ENCODE assay signal across 18 cellular contexts in genomic region chr22:38798496-38798895, GRCh38. TPM values are rescaled to one million over a fixed set of nuclear protein-coding genes. Genes with fewer than 3 reads are reported as not detected.
DNase-seq lines count a peak whose midpoint lies in the region; ATAC-seq, FAIRE-seq and TF ChIP-seq lines count a peak whose summit lies in the region.
"Had no signal": no experiment of that assay in that cellular context is flagged by ENCODE, and none has a peak within 500 bp of the region (broad histone marks: within the 10 kb centered on the region; RNA-seq: fewer than 3 reads in every experiment).

No MANE protein-coding gene starts in this region.

- no peak overlapping the region; the same call in 1 of the 2 replicates for H2BK20ac ChIP-seq in H1 (ENCODE audit: low read length)

- H3K4me3 Mint-ChIP-seq in CD4-positive, alpha-beta T cell = peak overlapping the region; percentile 43
- H3K4me3 Mint-ChIP-seq: CD8-positive, alpha-beta T cell had no signal

- no peak for TF ChIP-seq POLR2A in H1 (IDR thresholded peaks at IDR 0.05; ENCODE audit: control extremely low read depth in 1 of 2, low read depth in 2 of 2, low read length in 2 of 2)

- no peaks in the 10 kb centered on the region for H3K79me2 ChIP-seq in H1 (ENCODE audit: control insufficient read depth in 1 of 2, insufficient read depth in 2 of 2, low read length in 2 of 2)
- peaks cover 2% of the 10 kb centered on the region for H3K79me2 ChIP-seq in trophoblast cell (ENCODE audit: control insufficient read depth, insufficient read depth, low read length, poor library complexity)

- H2AFZ ChIP-seq in H1 (ENCODE audit: low read length) (no peak overlapping the region), trophoblast cell (ENCODE audit: insufficient read depth, low read length, poor library complexity) (no peak overlapping the region)

- no peak for TF ChIP-seq EP300 in H1 (IDR thresholded peaks at IDR 0.05; ENCODE audit: borderline replicate concordance in 1 of 2, low read depth in 2 of 2, low read length in 2 of 2)

- H2BK5ac ChIP-seq in H1 (ENCODE audit: low read depth, low read length) = no peak overlapping the region
- H2BK5ac ChIP-seq in trophoblast cell (ENCODE audit: low read depth, low read length, poor library complexity) = no peak overlapping the region

- TF ChIP-seq CTCF in CD4-positive, alpha-beta T cell (IDR thresholded peaks at IDR 0.05) = no peak
- TF ChIP-seq CTCF in HEK293 (tag by site-specific recombination; IDR thresholded peaks at IDR 0.05) = no peak
- TF ChIP-seq CTCF in H1 (IDR thresholded peaks at IDR 0.05; ENCODE audit: control extremely low read depth in 1 of 3, insufficient read depth in 1 of 3, low read depth in 1 of 3, low read length in 3 of 3) = no peak

- CTCF ChIA-PET in CD4-positive, alpha-beta T cell (lab: Charles Lee) = interaction anchor here (1.0 kb wide), 1 partner anchor 10 kb away, joined by 3 read pairs; no protein-coding TSS in a partner anchor
- CTCF ChIA-PET in HEK293 (lab: Yijun Ruan, JAX) = no interaction called here
- CTCF ChIA-PET in H1 (lab: Charles Lee; ENCODE audit: partially characterized antibody) = interaction anchor here (0.6 to 1.6 kb wide), 5 partner anchors 29 to 66 kb away, joined by 3 to 4 read pairs (median 3); no protein-coding TSS in a partner anchor

- POLR2A ChIA-PET in CD4-positive, alpha-beta T cell (lab: Charles Lee) = interaction anchor here (0.6 to 1.8 kb wide), 7 partner anchors 42 to 74 kb away, joined by 3 to 8 read pairs (median 4); partner anchors contain the start of genes CBX6, NPTXR and SUN2
- POLR2A ChIA-PET in HEK293 (lab: Yijun Ruan, JAX) (interaction anchor here (1.0 kb wide), 1 partner anchor 9 kb away, joined by 3 read pairs; no protein-coding TSS in a partner anchor), H1 (lab: Charles Lee; ENCODE audit: partially characterized antibody) (no interaction called here)

- peak overlapping the region; percentile 50 for H3K27ac Mint-ChIP-seq in CD4-positive, alpha-beta T cell
- H3K27ac Mint-ChIP-seq: CD8-positive, alpha-beta T cell had no signal

- no peak overlapping the region for H2BK15ac ChIP-seq in H1 (ENCODE audit: low read length)

- peaks cover 4% of the 10 kb centered on the region for H3K27me3 Mint-ChIP-seq in CD4-positive, alpha-beta T cell

- 85% methylated on average over 5 of the region's 5 CpGs; no CpG with 5 or more reads in 1 of the 2 experiments for WGBS in H1 (ENCODE audit: extremely low coverage in 1 of 2, insufficient coverage in 1 of 2, insufficient read length in 1 of 2, insufficient replicate concordance in 2 of 2, low coverage in 1 of 2, low lambda C conversion rate in 2 of 2, missing lambda C conversion rate in 1 of 2), 2 experiments
- WGBS in trophoblast cell (ENCODE audit: extremely low coverage, insufficient coverage, insufficient read length) = no CpG with 5 or more reads among the region's 5 CpGs

- no peak overlapping the region for H3K27ac ChIP-seq in CD4-positive, alpha-beta T cell (ENCODE audit: low read depth, low read length)
- H3K27ac ChIP-seq in HEK293 (ENCODE audit: extremely low read depth, low read depth, low read length) = no peak overlapping the region
- H3K27ac ChIP-seq in H1 (ENCODE audit: low read depth, low read length) = no peak overlapping the region
- no peak overlapping the region for H3K27ac ChIP-seq in trophoblast cell (ENCODE audit: low read depth, low read length)

- H3K23ac ChIP-seq in H1 (ENCODE audit: insufficient read length) = no peak overlapping the region
- no peak overlapping the region for H3K23ac ChIP-seq in trophoblast cell (ENCODE audit: low read length)

- H4K91ac ChIP-seq in H1 (replicated peaks; ENCODE audit: insufficient read length, low read length) (no peak overlapping the region), trophoblast cell (ENCODE audit: low read depth, low read length) (no peak overlapping the region)

- ATAC-seq in CD4-positive, alpha-beta T cell (ENCODE audit: poor library complexity) = no peak
- ATAC-seq in HG02840 (IDR thresholded peaks at IDR 0.05; ENCODE audit: low FRiP score, unreplicated experiment) = no peak
- ATAC-seq in HG03457 (IDR thresholded peaks at IDR 0.05; ENCODE audit: unreplicated experiment) = no peak
- ATAC-seq: CD8-positive, alpha-beta T cell had no signal

- peaks cover 45% of the 10 kb centered on the region for H3K4me1 Mint-ChIP-seq in CD4-positive, alpha-beta T cell (ENCODE audit: low read depth)

- peaks cover 7% of the 10 kb centered on the region for H3K27me3 ChIP-seq in CD4-positive, alpha-beta T cell (ENCODE audit: control insufficient read depth, insufficient read depth, low read length)
- H3K27me3 ChIP-seq in H1 (replicated peaks in 1 of 4; ENCODE audit: control insufficient read depth in 3 of 4, extremely low read depth in 1 of 4, insufficient read depth in 3 of 4, low read length in 3 of 4) (peaks cover 0 to 12% (median 5%) of the 10 kb centered on the region in 4 experiments; a peak in 4 of 7 replicates), trophoblast cell (ENCODE audit: insufficient read depth, low read length) (peaks cover 2% of the 10 kb centered on the region)

- H3K4me3 ChIP-seq in HEK293 (ENCODE audit: low read depth, low read length) (no peak overlapping the region), H1 (ENCODE audit: extremely low read depth in 1 of 4, insufficient read depth in 2 of 4, low read depth in 3 of 4, low read length in 4 of 4) (no peak overlapping the region), trophoblast cell (ENCODE audit: low read depth, low read length) (no peak overlapping the region)

- H3K36me3 ChIP-seq in HEK293 (ENCODE audit: control insufficient read depth in 2 of 2, insufficient read depth in 1 of 2, low read length in 2 of 2) = no peaks in the 10 kb centered on the region
- H3K36me3 ChIP-seq in H1 (ENCODE audit: control insufficient read depth in 2 of 4, insufficient read depth in 4 of 4, low read length in 3 of 4) = no peaks in the 10 kb centered on the region
- no peaks in the 10 kb centered on the region for H3K36me3 ChIP-seq in trophoblast cell (ENCODE audit: control insufficient read depth in 1 of 2, insufficient read depth in 2 of 2, low read length in 2 of 2)

- H2BK12ac ChIP-seq in H1 (ENCODE audit: low read depth, low read length) (no peak overlapping the region), trophoblast cell (ENCODE audit: low read length) (no peak overlapping the region)

- H3K79me1 ChIP-seq in H1 (ENCODE audit: low read depth, low read length) (no peaks in the 10 kb centered on the region), trophoblast cell (ENCODE audit: low read length) (peaks cover 3% of the 10 kb centered on the region)

- no peak overlapping the region for H4K5ac ChIP-seq in H1 (ENCODE audit: insufficient read length, low read depth, low read length)

- no peak overlapping the region for H3K56ac ChIP-seq in H1 (replicated peaks; ENCODE audit: insufficient read length, low read depth, low read length)

- H3K36me3 Mint-ChIP-seq in CD4-positive, alpha-beta T cell (ENCODE audit: low read depth) = peaks cover under 1% of the 10 kb centered on the region

- H3K9me3 ChIP-seq in CD4-positive, alpha-beta T cell (ENCODE audit: control insufficient read depth, low read length) = peaks cover 7% of the 10 kb centered on the region
- H3K9me3 ChIP-seq in HEK293 (ENCODE audit: control insufficient read depth, insufficient read depth, low read depth, low read length) (no peaks in the 10 kb centered on the region), H1 (ENCODE audit: insufficient read depth in 2 of 2, low read depth in 1 of 2, low read length in 1 of 2) (peaks cover 0 to 2% of the 10 kb centered on the region in 2 experiments; a peak in 1 of 4 replicates), trophoblast cell (ENCODE audit: insufficient read depth, low read depth, low read length) (no peaks in the 10 kb centered on the region)
- H3K9me3 ChIP-seq: Caco-2 had no signal

- no peak for DNase-seq in CD4-positive, alpha-beta T cell
- DNase-seq in H1 (ENCODE audit: low read depth in 1 of 2, low spot score in 2 of 2) (no peak), trophoblast cell (peak; percentile 4 to 19), NCI-H345 treated with DMSO at 0.1 percent for 48 hours (lab: John Stamatoyannopoulos, UW; ENCODE audit: unreplicated experiment) (no peak), NCI-H2081 treated with DMSO at 0.1 percent for 48 hours (lab: John Stamatoyannopoulos, UW) (no peak)
- DNase-seq: C1 segment of cervical spinal cord; Caco-2; CD8-positive, alpha-beta T cell; DMS153; DND-41; GOT3; H7; HCEC 1CT had no signal

- no peak overlapping the region for H4K12ac ChIP-seq in trophoblast cell (ENCODE audit: low read depth, low read length)

- no peak overlapping the region for H3K14ac ChIP-seq in H1 (ENCODE audit: insufficient read length)
- H3K14ac ChIP-seq in trophoblast cell (ENCODE audit: low read length) = no peak overlapping the region

- H3K4me1 ChIP-seq in HEK293 (ENCODE audit: control insufficient read depth, insufficient read depth, low read length) (0 out of 2 replicates have a peak, but pooled peaks cover 2% of the 10 kb centered on the region), H1 (replicated peaks in 1 of 4; ENCODE audit: control insufficient read depth in 3 of 4, insufficient read depth in 4 of 4, low read length in 3 of 4) (peaks cover 0 to 3% (median 0%) of the 10 kb centered on the region in 4 experiments; a peak in 1 of 7 replicates), trophoblast cell (ENCODE audit: control insufficient read depth in 1 of 2, insufficient read depth in 2 of 2, low read length in 2 of 2) (peaks cover 0 to 2% of the 10 kb centered on the region in 2 experiments)

- no peak for FAIRE-seq in H1 (lab: Jason Lieb, UNC)
- FAIRE-seq: G401.6, GM12892 had no signal

- H4K8ac ChIP-seq in H1 (ENCODE audit: extremely low read depth, insufficient read depth, low read length) (no peak overlapping the region), trophoblast cell (ENCODE audit: low read depth, low read length) (no peak overlapping the region)

- H4K20me1 ChIP-seq in H1 (replicated peaks in 1 of 2; ENCODE audit: control insufficient read depth in 1 of 2, insufficient read depth in 2 of 2, low read length in 2 of 2) = no peaks in the 10 kb centered on the region

- peaks cover 4% of the 10 kb centered on the region for H3K23me2 ChIP-seq in H1 (ENCODE audit: low read depth, low read length)

- H2AK5ac ChIP-seq in H1 (ENCODE audit: low read depth, low read length) = no peak overlapping the region
- H2AK5ac ChIP-seq in trophoblast cell (ENCODE audit: low read length) = no peak overlapping the region

- H3K18ac ChIP-seq in H1 (ENCODE audit: extremely low read depth, low read length) (no peak overlapping the region), trophoblast cell (ENCODE audit: low read length) (no peak overlapping the region)

- TF ChIP-seq RAD21 in H1 (IDR thresholded peaks at IDR 0.05 in 1 of 2, conservative IDR thresholded peaks at IDR 0.05 in 1 of 2; ENCODE audit: low read depth in 2 of 2, low read length in 2 of 2) = no peak

- intact Hi-C loops in CD4-positive, alpha-beta T cell (cut with DNase I, micrococcal nuclease) = loop anchor here in 1 of 2 experiments (2.0 kb wide), 1 partner anchor 42 kb away; no protein-coding TSS in a partner anchor

- peaks cover 2% of the 10 kb centered on the region for H3K9me3 Mint-ChIP-seq in CD4-positive, alpha-beta T cell

- H2BK120ac ChIP-seq in H1 (replicated peaks; ENCODE audit: low read depth, low read length) (no peak overlapping the region), trophoblast cell (ENCODE audit: insufficient read depth, low read length, poor library complexity) (no peak overlapping the region)

- H3K9ac ChIP-seq in H1 (replicated peaks in 1 of 4; ENCODE audit: extremely low read depth in 1 of 4, low read depth in 3 of 4, low read length in 3 of 4) (no peak overlapping the region), trophoblast cell (ENCODE audit: low read length) (no peak overlapping the region)

- peak overlapping the region; percentile 5 for H3K4ac ChIP-seq in H1 (replicated peaks; ENCODE audit: insufficient read length, low read depth, low read length)
- H3K4ac ChIP-seq in trophoblast cell (ENCODE audit: low read depth, low read length) = no peak overlapping the region

- H3K4me2 ChIP-seq in H1 (ENCODE audit: insufficient read depth in 1 of 2, low read depth in 2 of 2, low read length in 2 of 2) (no peak overlapping the region), trophoblast cell (ENCODE audit: low read length) (no peak overlapping the region)

RNA-seq across cellular contexts. Expression of gene DNAL4, which starts 4.6 kb away (rescaled TPM):
- 1 to 10 TPM; 1.9 to 2.7 TPM for total RNA-seq in CD4-positive, alpha-beta T cell
- 7.8 and 8.8 TPM in 2 replicates for total RNA-seq in H1 (2021; fragmentation: NEBNext Ultra II Directional; extraction: Animal tissue kit (Norgen Biotek cat#: 25700))
- 14.0 and 23.4 TPM in 2 replicates for polyA plus RNA-seq in H1 (2011; rRNA removed)
- polyA plus RNA-seq in H1 (2011; cell fraction: cytosol; rRNA removed) = 17.7 TPM
- polyA plus RNA-seq in H1 (2011; cell fraction: nucleus; rRNA removed) = 17.5 TPM
- polyA plus RNA-seq in H1 (2012, experiment 1 of 2) = 7.9 to 11.2 TPM (median 10.6 TPM) in 4 replicates
- polyA plus RNA-seq in H1 (2012, experiment 2 of 2) = 12.6 TPM
- polyA plus RNA-seq in H1 (2013, experiment 1 of 2) = 7.5 TPM
- 8.2 TPM for polyA plus RNA-seq in H1 (2013, experiment 2 of 2)
- polyA minus RNA-seq in H1 (2011; rRNA and poly(A)+ RNA removed) = 6.9 and 7.1 TPM in 2 replicates
- 5.4 TPM for polyA minus RNA-seq in H1 (2011; cell fraction: cytosol; rRNA and poly(A)+ RNA removed)
- polyA minus RNA-seq in H1 (2011; cell fraction: nucleus; rRNA and poly(A)+ RNA removed) = 2.5 TPM
- 12.4 and 13.7 TPM in 2 replicates for polyA plus RNA-seq in trophoblast cell (2013)

RNA-seq across cellular contexts. Expression of gene SUN2, which starts 42.7 kb away (rescaled TPM):
- 100 to 1,000 TPM; 440 to 453 TPM for total RNA-seq in CD4-positive, alpha-beta T cell
- total RNA-seq in H1 (2021; fragmentation: NEBNext Ultra II Directional; extraction: Animal tissue kit (Norgen Biotek cat#: 25700)) = 10.5 and 11.7 TPM in 2 replicates
- polyA plus RNA-seq in H1 (2011; rRNA removed) = 5.1 and 8.3 TPM in 2 replicates
- 8.5 TPM for polyA plus RNA-seq in H1 (2011; cell fraction: cytosol; rRNA removed)
- polyA plus RNA-seq in H1 (2011; cell fraction: nucleus; rRNA removed) = 20.5 TPM
- polyA plus RNA-seq in H1 (2012, experiment 1 of 2) = 12.3 to 22.3 TPM (median 17.1 TPM) in 4 replicates
- 9.0 TPM for polyA plus RNA-seq in H1 (2012, experiment 2 of 2)
- 11.5 TPM for polyA plus RNA-seq in H1 (2013, experiment 1 of 2)
- polyA plus RNA-seq in H1 (2013, experiment 2 of 2) = 10.8 TPM
- polyA minus RNA-seq in H1 (2011; rRNA and poly(A)+ RNA removed) = 9.8 and 10.0 TPM in 2 replicates
- polyA minus RNA-seq in H1 (2011; cell fraction: cytosol; rRNA and poly(A)+ RNA removed) = 13.1 TPM
- 14.1 TPM for polyA minus RNA-seq in H1 (2011; cell fraction: nucleus; rRNA and poly(A)+ RNA removed)
- polyA plus RNA-seq in trophoblast cell (2013) = 40.8 and 42.4 TPM in 2 replicates

RNA-seq across cellular contexts. Expression of gene NPTXR, which starts 45.3 kb away (rescaled TPM):
- total RNA-seq in CD4-positive, alpha-beta T cell = 1 to 10 TPM; 4.2 to 4.6 TPM
- 5.8 and 6.4 TPM in 2 replicates for total RNA-seq in H1 (2021; fragmentation: NEBNext Ultra II Directional; extraction: Animal tissue kit (Norgen Biotek cat#: 25700))
- polyA plus RNA-seq in H1 (2011; rRNA removed) = 3.7 and 4.9 TPM in 2 replicates
- 3.3 TPM for polyA plus RNA-seq in H1 (2011; cell fraction: cytosol; rRNA removed)
- polyA plus RNA-seq in H1 (2011; cell fraction: nucleus; rRNA removed) = 3.8 TPM
- polyA plus RNA-seq in H1 (2012, experiment 1 of 2) = 5.5 to 8.8 TPM (median 6.9 TPM) in 4 replicates
- polyA plus RNA-seq in H1 (2012, experiment 2 of 2) = 5.3 TPM
- 5.2 TPM for polyA plus RNA-seq in H1 (2013, experiment 1 of 2)
- polyA plus RNA-seq in H1 (2013, experiment 2 of 2) = 6.0 TPM
- polyA minus RNA-seq in H1 (2011; rRNA and poly(A)+ RNA removed) = 5.1 and 5.9 TPM in 2 replicates
- polyA minus RNA-seq in H1 (2011; cell fraction: cytosol; rRNA and poly(A)+ RNA removed) = 8.6 TPM
- polyA minus RNA-seq in H1 (2011; cell fraction: nucleus; rRNA and poly(A)+ RNA removed) = 2.4 TPM
- polyA plus RNA-seq in trophoblast cell (2013) = 0.44 and 0.51 TPM in 2 replicates

Comparison
In these comparisons a context has a peak if more than half of its experiments do, and no peak if none do; other contexts are left out.
1. DNase-seq: peak in trophoblast cell (2 of 2); none in CD4-positive, alpha-beta T cell (0 of 10), H1 (0 of 2), NCI-H345 treated with DMSO at 0.1 percent for 48 hours (single experiment) and NCI-H2081 treated with DMSO at 0.1 percent for 48 hours (single experiment).
2. RNA of gene SUN2, which starts 42.7 kb away (total RNA-seq): 440 to 453 TPM in CD4-positive, alpha-beta T cell; 10.5 to 11.7 TPM in H1; every median in the first group is over 10 times any median in the second.